In the genomic region with DNA sequence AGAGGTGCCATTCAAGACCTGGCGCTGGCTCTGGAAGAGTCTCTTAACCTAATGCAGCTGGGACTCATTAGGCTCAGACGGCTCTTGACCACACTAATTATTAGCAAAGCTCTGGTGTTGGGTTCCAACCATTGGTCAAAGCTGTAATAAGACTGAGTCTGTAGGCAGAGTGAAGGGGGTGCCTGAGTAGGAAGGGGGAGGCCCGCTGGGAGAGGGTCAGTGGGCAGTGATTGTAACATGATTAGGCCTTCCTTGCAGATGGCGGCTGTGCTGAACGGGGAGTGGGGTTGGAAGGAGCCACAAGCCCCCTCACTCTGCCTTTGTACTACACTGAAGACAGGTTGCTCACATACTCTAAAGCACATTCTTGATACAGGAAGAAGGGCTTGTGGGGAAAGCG, we compare ENCODE assay signal across 1 cellular context.
TF ChIP-seq lines count a peak whose summit lies in the region.

No MANE protein-coding gene starts in this region.

TF ChIP-seq in K562, 482 proteins besides CTCF, POLR2A, EP300 and RAD21:
- TF ChIP-seq POLR2AphosphoS2 (IDR thresholded peaks at IDR 0.05; ENCODE audit: low read length): 0 out of 2 replicates have a peak, but pooled peaks have one; percentile 24
- no peak for TF ChIP-seq NFATC3 (IDR thresholded peaks at IDR 0.05)
- TF ChIP-seq POLR2AphosphoS5 (IDR thresholded peaks at IDR 0.05; ENCODE audit: control insufficient read depth, insufficient read depth, low read depth, low read length): peak; percentile 58
